Comparison of ENCODE assay signal across 30 cellular contexts in the genomic region with DNA sequence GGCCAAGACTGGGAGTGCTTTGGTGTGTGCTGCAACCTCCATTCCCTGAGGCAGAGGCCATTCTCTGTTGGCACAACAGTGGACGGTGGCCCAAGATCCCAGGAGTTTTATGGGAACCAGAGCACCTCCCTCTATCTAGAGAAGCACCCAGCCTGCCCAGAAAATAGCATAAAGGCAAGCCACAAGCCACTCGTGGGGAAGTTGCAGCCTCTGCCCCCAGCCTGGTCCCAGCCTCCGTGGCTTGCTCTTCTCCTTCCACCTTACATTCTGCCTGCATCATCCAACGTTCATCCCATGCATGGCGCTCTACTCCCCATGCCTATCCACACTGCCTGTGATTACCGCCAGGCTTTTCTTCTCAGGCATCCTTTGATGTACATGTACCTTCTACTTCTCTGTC. TPM values are rescaled to one million over a fixed set of nuclear protein-coding genes. Genes with fewer than 3 reads are reported as not detected.
A peak's percentile ranks its signal among the peaks of the same experiment; 100 is the strongest.
DNase-seq lines count a peak whose midpoint lies in the region; ATAC-seq and TF ChIP-seq lines count a peak whose summit lies in the region.
"Had no signal": no experiment of that assay in that cellular context is flagged by ENCODE, and none has a peak within 500 bp of the region (broad histone marks: within the 10 kb centered on the region; RNA-seq: fewer than 3 reads in every experiment).

No MANE protein-coding gene starts in this region.

- H3K27me3 ChIP-seq in HL-60 (ENCODE audit: insufficient read depth, poor library complexity, severe bottlenecking), result no peaks in the 10 kb centered on the region
- H3K27me3 ChIP-seq in upper lobe of right lung, result no peaks in the 10 kb centered on the region
- H3K27me3 ChIP-seq: BLaER1, MG63, neural progenitor cell, right lobe of liver had no signal

- H3K27ac ChIP-seq in HL-60 (replicated peaks), result peak overlapping the region; percentile 10
- H3K27ac ChIP-seq in upper lobe of right lung, result no peak overlapping the region
- H3K27ac ChIP-seq: neural progenitor cell, right lobe of liver, RWPE1, SK-N-MC had no signal

- TF ChIP-seq CTCF in HL-60 (IDR thresholded peaks at IDR 0.05; ENCODE audit: insufficient read depth, low read length), result no peak
- no peak for TF ChIP-seq CTCF in endothelial cell (IDR thresholded peaks at IDR 0.05; ENCODE audit: unreplicated experiment)
- TF ChIP-seq CTCF in upper lobe of right lung (IDR thresholded peaks at IDR 0.05), result no peak

- peak overlapping the region; percentile 13 for H3K4me3 Mint-ChIP-seq in activated naive CD4-positive, alpha-beta T cell treated with anti-CD3 and anti-CD28 coated beads, Interleukin-2, amount 50 U/mL, for 24 hours
- H3K4me3 Mint-ChIP-seq in endothelial cell (ENCODE audit: unreplicated experiment), result peak overlapping the region; percentile 8
- H3K4me3 Mint-ChIP-seq: neural progenitor cell; stimulated activated effector memory CD8-positive, alpha-beta T cell treated with anti-CD3 and anti-CD28 coated beads, Interleukin-12 subunit alpha, Interleukin-12 subunit beta, amount 100 ng/mL, for 72 hours had no signal

- peak overlapping the region; percentile 42 for H3K27ac Mint-ChIP-seq in activated naive CD4-positive, alpha-beta T cell treated with anti-CD3 and anti-CD28 coated beads, Interleukin-2, amount 50 U/mL, for 24 hours
- H3K27ac Mint-ChIP-seq in endothelial cell (ENCODE audit: unreplicated experiment), result peak overlapping the region; percentile 20
- H3K27ac Mint-ChIP-seq: neural progenitor cell; progenitor cell of endocrine pancreas; stimulated activated effector memory CD8-positive, alpha-beta T cell treated with anti-CD3 and anti-CD28 coated beads, Interleukin-12 subunit alpha, Interleukin-12 subunit beta, amount 100 ng/mL, for 72 hours had no signal

- no peak for TF ChIP-seq POLR2A in erythroblast (IDR thresholded peaks at IDR 0.05; ENCODE audit: low read length)

- intact Hi-C loops in upper lobe of right lung (cut with DNase I), result no loop called here

- DNase-seq in activated naive CD4-positive, alpha-beta T cell treated with Interleukin-2 at 50 U/mL for 16 hours, result no peak
- DNase-seq in HL-60 (ENCODE audit: low read depth in 1 of 2, low spot score in 1 of 2) (peak in 1 of 2 experiments; percentile 65), endothelial cell (ENCODE audit: low spot score) (no peak), upper lobe of right lung (peak; percentile 65), erythroblast (lab: John Stamatoyannopoulos, UW) (no peak), DMS53 treated with DMSO at 0.1 percent for 48 hours (lab: John Stamatoyannopoulos, UW; ENCODE audit: unreplicated experiment) (no peak), SKM-1 (lab: John Stamatoyannopoulos, UW; ENCODE audit: unreplicated experiment) (no peak)
- DNase-seq: activated effector memory CD4-positive, alpha-beta T cell treated with anti-CD3 and anti-CD28 coated beads, Interleukin-2, amount 50 U/mL, for 16 hours; amniotic stem cell; effector CD8-positive, alpha-beta T cell; foreskin fibroblast; KBM-7; kidney glomerular epithelial cell; MG63; mucosa of descending colon; NCI-H1436 treated with DMSO at 0.1 percent for 48 hours; NCI-H2107; NCI-H446 treated with DMSO at 0.1 percent for 48 hours; right lobe of liver; stimulated activated CD4-positive, alpha-beta T cell treated with anti-CD3 and anti-CD28 coated beads, Interleukin-12 subunit alpha, Interleukin-12 subunit beta, amount 100 ng/mL, for 4 hours; stimulated activated CD4-positive, alpha-beta T cell treated with anti-CD3 and anti-CD28 coated beads, Interleukin-4, amount 100 ng/mL, for 24 hours had no signal

- no peak overlapping the region for H3K4me3 ChIP-seq in HL-60 (replicated peaks; ENCODE audit: insufficient read depth, low read length)
- no peak overlapping the region for H3K4me3 ChIP-seq in upper lobe of right lung
- H3K4me3 ChIP-seq: BLaER1, GM12878, lung, MG63, mucosa of descending colon, neural progenitor cell, right lobe of liver, SK-N-MC had no signal

- H3K36me3 ChIP-seq in upper lobe of right lung, result peaks cover 79% of the 10 kb centered on the region
- H3K36me3 ChIP-seq: neural progenitor cell had no signal

- no peaks in the 10 kb centered on the region for H3K9me3 Mint-ChIP-seq in activated naive CD4-positive, alpha-beta T cell treated with anti-CD3 and anti-CD28 coated beads, Interleukin-2, amount 50 U/mL, for 24 hours
- H3K9me3 Mint-ChIP-seq in endothelial cell (ENCODE audit: unreplicated experiment), result no peaks in the 10 kb centered on the region
- H3K9me3 Mint-ChIP-seq: neural progenitor cell; stimulated activated effector memory CD8-positive, alpha-beta T cell treated with anti-CD3 and anti-CD28 coated beads, Interleukin-12 subunit alpha, Interleukin-12 subunit beta, amount 100 ng/mL, for 72 hours had no signal

- H3K4me1 Mint-ChIP-seq in activated naive CD4-positive, alpha-beta T cell treated with anti-CD3 and anti-CD28 coated beads, Interleukin-2, amount 50 U/mL, for 24 hours, result peaks cover 87% of the 10 kb centered on the region
- peaks cover 20% of the 10 kb centered on the region for H3K4me1 Mint-ChIP-seq in endothelial cell (ENCODE audit: unreplicated experiment)

- peak; percentile 59 for ATAC-seq in upper lobe of right lung
- ATAC-seq: GM12878; mucosa of descending colon; right lobe of liver; stimulated activated effector memory CD8-positive, alpha-beta T cell treated with anti-CD3 and anti-CD28 coated beads, Interleukin-12 subunit alpha, Interleukin-12 subunit beta, amount 100 ng/mL, for 72 hours had no signal

- peaks cover 14% of the 10 kb centered on the region for H3K4me1 ChIP-seq in upper lobe of right lung
- H3K4me1 ChIP-seq: neural progenitor cell, right lobe of liver had no signal

- peaks cover 30% of the 10 kb centered on the region for H3K36me3 Mint-ChIP-seq in activated naive CD4-positive, alpha-beta T cell treated with anti-CD3 and anti-CD28 coated beads, Interleukin-2, amount 50 U/mL, for 24 hours
- H3K36me3 Mint-ChIP-seq in endothelial cell (ENCODE audit: low read depth, unreplicated experiment), result peaks cover 60% of the 10 kb centered on the region

- H3K9me3 ChIP-seq in upper lobe of right lung, result no peaks in the 10 kb centered on the region
- H3K9me3 ChIP-seq: BLaER1, MG63, mucosa of descending colon, right lobe of liver had no signal

- H3K27me3 Mint-ChIP-seq in activated naive CD4-positive, alpha-beta T cell treated with anti-CD3 and anti-CD28 coated beads, Interleukin-2, amount 50 U/mL, for 24 hours, result no peaks in the 10 kb centered on the region
- no peaks in the 10 kb centered on the region for H3K27me3 Mint-ChIP-seq in endothelial cell (ENCODE audit: unreplicated experiment)
- H3K27me3 Mint-ChIP-seq: progenitor cell of endocrine pancreas had no signal

RNA-seq across cellular contexts. Expression of a gene that starts 15.8 kb away (rescaled TPM):
- total RNA-seq in endothelial cell (ENCODE audit: unreplicated experiment) (63.7 TPM), upper lobe of right lung (49.8 TPM)

RNA-seq across cellular contexts. Expression of a gene that starts 20.5 kb away (rescaled TPM):
- 62.2 TPM for total RNA-seq in endothelial cell (ENCODE audit: unreplicated experiment)
- 2.1 TPM for total RNA-seq in upper lobe of right lung

RNA-seq across cellular contexts. Expression of a gene that starts 58.5 kb away (rescaled TPM):
- 60.5 TPM for total RNA-seq in endothelial cell (ENCODE audit: unreplicated experiment)
- total RNA-seq in upper lobe of right lung, result 22.7 TPM

Comparison
In these comparisons a context has a peak if more than half of its experiments do, and no peak if none do; other contexts are left out.
1. RNA of a gene that starts 20.5 kb away (total RNA-seq): 62.2 TPM in endothelial cell (single experiment); 2.1 TPM in upper lobe of right lung (single experiment); every median in the first group is over 10 times any median in the second.